ENCODE assay signal across 18 cellular contexts in the genomic region with DNA sequence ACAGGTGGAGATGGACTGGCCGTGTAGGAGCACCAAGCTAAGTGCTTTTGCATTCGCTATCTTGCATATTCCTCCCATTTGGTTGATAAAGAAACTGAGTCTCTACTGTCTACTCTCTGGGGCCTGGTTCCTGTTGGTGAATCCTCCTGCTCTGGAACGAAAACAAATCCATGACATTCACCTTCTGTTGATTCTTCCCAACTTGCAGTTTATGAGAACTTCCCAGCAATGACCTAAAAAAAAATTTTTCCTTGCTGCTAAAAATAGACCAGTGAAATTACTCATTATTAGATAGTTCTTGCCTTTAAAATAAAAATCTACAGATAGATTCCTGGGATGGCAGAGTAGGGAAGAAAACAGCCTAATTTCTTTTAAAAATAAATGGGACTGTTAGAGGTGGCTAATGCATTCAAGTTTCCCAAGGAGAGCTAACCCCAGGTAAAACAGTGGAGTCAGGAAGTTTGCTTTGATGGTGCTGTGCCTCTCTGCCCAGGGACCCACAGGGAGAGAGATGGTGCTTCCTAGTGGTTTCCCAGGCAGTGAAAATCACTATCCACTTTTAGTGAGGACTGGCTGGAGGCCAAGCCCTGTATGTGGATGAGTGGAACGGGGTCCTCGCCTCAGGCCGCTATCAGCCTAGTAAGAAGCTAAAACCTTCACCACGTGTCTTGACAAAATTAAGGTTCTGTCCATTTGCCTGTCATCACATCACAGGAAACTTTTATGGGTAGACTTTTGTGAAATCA.
DNase-seq lines count a peak whose midpoint lies in the region; ATAC-seq, FAIRE-seq and TF ChIP-seq lines count a peak whose summit lies in the region.
"Had no signal": no experiment of that assay in that cellular context is flagged by ENCODE, and none has a peak within 500 bp of the region (broad histone marks: within the 10 kb centered on the region; RNA-seq: fewer than 3 reads in every experiment).

No MANE protein-coding gene starts in this region.

- TF ChIP-seq POLR2A in K562 (conservative IDR thresholded peaks at IDR 0.05), result no peak

- no peak for TF ChIP-seq RAD21 in K562 (CRISPR knock-in tag; conservative IDR thresholded peaks at IDR 0.05 in 1 of 2, IDR thresholded peaks at IDR 0.05 in 1 of 2)

- in situ Hi-C loops in K562 (cut with MboI), result no loop called here

- no peak for TF ChIP-seq EP300 in K562 (IDR thresholded peaks at IDR 0.05; ENCODE audit: low read length)

- H3K4me1 ChIP-seq in K562 (replicated peaks in 1 of 2; ENCODE audit: control insufficient read depth in 2 of 2, insufficient read depth in 2 of 2, low read length in 2 of 2) (no peaks in the 10 kb centered on the region), aorta (ENCODE audit: control insufficient read depth in 1 of 2, insufficient read depth in 2 of 2, low read length in 2 of 2) (peaks cover 2 to 4% of the 10 kb centered on the region in 2 donors)
- H3K4me1 ChIP-seq: BLaER1 had no signal

- H4K20me1 ChIP-seq in K562 (replicated peaks; ENCODE audit: control insufficient read depth, insufficient read depth, low read length), result no peaks in the 10 kb centered on the region
- H4K20me1 ChIP-seq: BLaER1 had no signal

- H3K4me1 Mint-ChIP-seq in HFFc6 (ENCODE audit: low read depth), result peaks cover 43% of the 10 kb centered on the region
- no peaks in the 10 kb centered on the region for H3K4me1 Mint-ChIP-seq in activated naive CD8-positive, alpha-beta T cell treated with anti-CD3 and anti-CD28 coated beads for 36 hours
- H3K4me1 Mint-ChIP-seq: H9 had no signal

- CTCF ChIA-PET in K562 (lab: Yijun Ruan, JAX; ENCODE audit: low intra/inter-chr PET ratio), result no interaction called here

- peaks cover 1% of the 10 kb centered on the region; the same call in 1 of the 2 replicates for H3K27me3 Mint-ChIP-seq in HFFc6 (ENCODE audit: insufficient read depth)
- no peaks in the 10 kb centered on the region for H3K27me3 Mint-ChIP-seq in activated naive CD8-positive, alpha-beta T cell treated with anti-CD3 and anti-CD28 coated beads for 36 hours

- H3K9ac ChIP-seq in K562 (ENCODE audit: insufficient read depth in 1 of 2, low read depth in 2 of 2, low read length in 2 of 2), result no peak overlapping the region
- H3K9ac ChIP-seq: BLaER1 had no signal

- H3K27me3 ChIP-seq in K562 (ENCODE audit: control insufficient read depth in 2 of 2, insufficient read depth in 2 of 2, low read length in 2 of 2), result no peaks in the 10 kb centered on the region
- H3K27me3 ChIP-seq in aorta (ENCODE audit: control insufficient read depth in 1 of 2, insufficient read depth in 2 of 2, low read length in 1 of 2), result no peaks in the 10 kb centered on the region
- H3K27me3 ChIP-seq in dorsolateral prefrontal cortex, result no peaks in the 10 kb centered on the region
- H3K27me3 ChIP-seq: BLaER1 had no signal

- no peaks in the 10 kb centered on the region for H3K9me1 ChIP-seq in K562 (ENCODE audit: control insufficient read depth, insufficient read depth, low read length)

- H3K9me3 ChIP-seq in K562 (replicated peaks; ENCODE audit: control insufficient read depth, insufficient read depth, low read depth, low read length), result no peaks in the 10 kb centered on the region
- no peaks in the 10 kb centered on the region for H3K9me3 ChIP-seq in aorta (ENCODE audit: control insufficient read depth, low read length)
- H3K9me3 ChIP-seq: BLaER1 had no signal

- H3K9me3 Mint-ChIP-seq in HFFc6, result no peaks in the 10 kb centered on the region
- H3K9me3 Mint-ChIP-seq in activated naive CD8-positive, alpha-beta T cell treated with anti-CD3 and anti-CD28 coated beads for 36 hours, result no peaks in the 10 kb centered on the region
- H3K9me3 Mint-ChIP-seq: H9 had no signal

- intact Hi-C loops in K562 (cut with micrococcal nuclease), result no loop called here
- intact Hi-C loops in aorta (cut with DNase I), result no loop called here
- intact Hi-C loops in dorsolateral prefrontal cortex (cut with DNase I), result no loop called here

- ATAC-seq in K562 (no peak), aorta (ENCODE audit: low FRiP score) (no peak)
- ATAC-seq: PC-3 had no signal

- DNase-seq in DMS 273 (lab: John Stamatoyannopoulos, UW; ENCODE audit: unreplicated experiment) (peak; percentile 30), DMS 273 treated with DMSO at 0.1 percent for 48 hours (lab: John Stamatoyannopoulos, UW) (no peak), HFFc6 (no peak), K562 (ENCODE audit: extremely low read depth in 1 of 4, low spot score in 3 of 4) (no peak), left kidney (ENCODE audit: low read depth, low spot score) (peak; percentile 3), aorta (no peak), dorsolateral prefrontal cortex (no peak)
- DNase-seq in activated naive CD8-positive, alpha-beta T cell treated with anti-CD3 and anti-CD28 coated beads for 36 hours, result no peak
- DNase-seq: H9, KBM-7, NCI-H1417 treated with DMSO at 0.1 percent for 48 hours, NCI-H2029, NCI-H510A, NCI-H82 had no signal

- no peaks in the 10 kb centered on the region for H3K79me2 ChIP-seq in K562 (ENCODE audit: control insufficient read depth, insufficient read depth, low read length)

- H2AFZ ChIP-seq in K562 (ENCODE audit: low read depth, low read length), result no peak overlapping the region

- H3K27ac ChIP-seq in K562 (ENCODE audit: extremely low read depth, low read depth, low read length) (no peak overlapping the region), aorta (ENCODE audit: low read depth in 1 of 2, low read length in 2 of 2) (no peak overlapping the region), dorsolateral prefrontal cortex (no peak overlapping the region)
- H3K27ac ChIP-seq: 22Rv1, BLaER1, SK-N-MC had no signal

- no peak for TF ChIP-seq CTCF in HFFc6 (IDR thresholded peaks at IDR 0.05)
- no peak for TF ChIP-seq CTCF in K562 (IDR thresholded peaks at IDR 0.05 in 2 of 3, conservative IDR thresholded peaks at IDR 0.05 in 1 of 3; ENCODE audit: insufficient read depth in 2 of 3, low read depth in 1 of 3, low read length in 3 of 3)
- TF ChIP-seq CTCF in dorsolateral prefrontal cortex (IDR thresholded peaks at IDR 0.05 in 54 of 56, conservative IDR thresholded peaks at IDR 0.05 in 2 of 56; ENCODE audit: low read depth in 1 of 56, partially characterized antibody in 56 of 56), result no peak

- peak overlapping the region; percentile 62 for H3K4me3 Mint-ChIP-seq in HFFc6
- H3K4me3 Mint-ChIP-seq in activated naive CD8-positive, alpha-beta T cell treated with anti-CD3 and anti-CD28 coated beads for 36 hours, result no peak overlapping the region
- H3K4me3 Mint-ChIP-seq: H9 had no signal

- BruUV-seq in K562 (replicated peaks; lab: Mats Ljungman, UMichigan), result no TSS peak

- H3K36me3 ChIP-seq in K562 (ENCODE audit: control insufficient read depth, insufficient read depth, low read length) (no peaks in the 10 kb centered on the region), aorta (ENCODE audit: control insufficient read depth in 1 of 2, insufficient read depth in 2 of 2, low read length in 1 of 2) (no peaks in the 10 kb centered on the region)
- H3K36me3 ChIP-seq: BLaER1 had no signal

- POLR2A ChIA-PET in K562 (lab: Yijun Ruan, JAX), result interaction anchor here (0.6 to 1.1 kb wide), 3 partner anchors 8 to 874 kb away, joined by 3 to 4 read pairs (median 3); no protein-coding TSS in a partner anchor

- H3K27ac Mint-ChIP-seq in HFFc6, result peak overlapping the region; percentile 94
- H3K27ac Mint-ChIP-seq in activated naive CD8-positive, alpha-beta T cell treated with anti-CD3 and anti-CD28 coated beads for 36 hours, result no peak overlapping the region
- H3K27ac Mint-ChIP-seq: H9 had no signal

- H3K36me3 Mint-ChIP-seq in HFFc6 (ENCODE audit: low read depth), result no peaks in the 10 kb centered on the region
- no peaks in the 10 kb centered on the region for H3K36me3 Mint-ChIP-seq in activated naive CD8-positive, alpha-beta T cell treated with anti-CD3 and anti-CD28 coated beads for 36 hours

- FAIRE-seq in K562 (lab: Jason Lieb, UNC), result no peak

- WGBS in K562 (ENCODE audit: insufficient coverage, low coverage, missing lambda C conversion rate), result under 1% methylated on average over 7 of the region's 7 CpGs
- WGBS in aorta, 2 donors, result 78 to 87% methylated on average over 7 of the region's 7 CpGs

- no peak overlapping the region for H3K4me2 ChIP-seq in K562 (ENCODE audit: insufficient read depth, low read length)
- H3K4me2 ChIP-seq: BLaER1 had no signal

- H3K4me3 ChIP-seq in K562 (no peak overlapping the region), aorta (ENCODE audit: low read length in 2 of 2) (no peak overlapping the region), dorsolateral prefrontal cortex (no peak overlapping the region)
- H3K4me3 ChIP-seq: BLaER1, SK-N-MC had no signal

TF ChIP-seq in K562, 482 proteins besides CTCF, POLR2A, EP300 and RAD21:
- peak; percentile 37 for TF ChIP-seq RBM25 (IDR thresholded peaks at IDR 0.05; ENCODE audit: low read depth, low read length, severe bottlenecking)
- TF ChIP-seq, protein P1, sequence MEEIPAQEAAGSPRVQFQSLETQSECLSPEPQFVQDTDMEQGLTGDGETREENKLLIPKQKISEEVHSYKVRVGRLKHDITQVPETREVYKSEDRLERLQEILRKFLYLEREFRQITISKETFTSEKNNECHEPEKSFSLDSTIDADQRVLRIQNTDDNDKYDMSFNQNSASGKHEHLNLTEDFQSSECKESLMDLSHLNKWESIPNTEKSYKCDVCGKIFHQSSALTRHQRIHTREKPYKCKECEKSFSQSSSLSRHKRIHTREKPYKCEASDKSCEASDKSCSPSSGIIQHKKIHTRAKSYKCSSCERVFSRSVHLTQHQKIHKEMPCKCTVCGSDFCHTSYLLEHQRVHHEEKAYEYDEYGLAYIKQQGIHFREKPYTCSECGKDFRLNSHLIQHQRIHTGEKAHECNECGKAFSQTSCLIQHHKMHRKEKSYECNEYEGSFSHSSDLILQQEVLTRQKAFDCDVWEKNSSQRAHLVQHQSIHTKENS (CRISPR knock-in tag; IDR thresholded peaks at IDR 0.05), result no peak
- no peak for TF ChIP-seq KLF13 (tag; IDR thresholded peaks at IDR 0.05; ENCODE audit: borderline replicate concordance, low read depth)

Comparison
In these comparisons a context has a peak if more than half of its experiments do, and no peak if none do; other contexts are left out.
1. DNase-seq: peak in DMS 273 (single experiment) and left kidney (single experiment); none in DMS 273 treated with DMSO at 0.1 percent for 48 hours (single experiment), HFFc6 (single experiment), K562 (0 of 4), aorta (0 of 2), dorsolateral prefrontal cortex (0 of 10) and activated naive CD8-positive, alpha-beta T cell treated with anti-CD3 and anti-CD28 coated beads for 36 hours (single experiment).